ENCODE assay signal across 1 cellular context in the genomic region with DNA sequence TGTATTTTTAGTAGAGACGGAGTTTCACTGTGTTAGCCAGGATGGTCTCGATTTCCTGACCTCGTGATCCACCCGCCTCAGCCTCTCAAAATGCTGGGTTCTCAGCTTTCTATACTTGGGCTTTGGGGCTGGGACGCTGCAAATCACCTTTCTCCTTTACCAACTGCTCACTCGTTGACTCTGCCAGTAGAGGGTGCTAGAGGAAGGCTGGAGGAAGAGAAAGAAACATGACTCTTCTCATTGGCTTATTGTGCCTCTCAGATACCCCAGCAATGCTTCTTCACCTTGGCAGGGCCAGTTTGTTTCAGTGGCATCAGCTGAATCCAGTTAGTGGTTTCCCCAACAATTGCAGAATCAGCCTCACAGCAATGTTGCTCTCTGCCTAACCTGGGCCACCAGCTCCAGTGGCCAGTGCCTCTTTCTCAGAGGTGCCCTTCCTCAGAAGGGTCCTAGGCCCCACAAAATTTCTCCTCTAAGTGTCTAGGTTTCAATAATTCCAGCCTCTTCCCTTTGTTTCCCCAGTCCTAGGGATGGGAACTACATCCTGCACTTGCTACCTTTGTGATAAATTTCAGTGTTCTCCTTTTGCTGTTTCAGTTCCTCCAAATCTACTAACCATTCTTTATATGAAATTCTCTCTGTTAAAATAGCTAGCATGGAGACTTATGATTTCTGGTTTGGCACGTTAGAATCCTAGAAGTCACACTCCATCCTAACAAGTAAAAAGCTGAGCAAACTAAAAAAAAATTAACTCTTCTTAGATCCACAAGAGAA.
TF ChIP-seq lines count a peak whose summit lies in the region.

No MANE protein-coding gene starts in this region.

TF ChIP-seq in HCT116, 20 proteins besides CTCF, POLR2A, EP300 and RAD21 (continued from another document):
- 0 out of 2 replicates have a peak, but pooled peaks have one; percentile 52 for TF ChIP-seq CBX3 (IDR thresholded peaks at IDR 0.05; ENCODE audit: low read depth)
- TF ChIP-seq, protein P1, sequence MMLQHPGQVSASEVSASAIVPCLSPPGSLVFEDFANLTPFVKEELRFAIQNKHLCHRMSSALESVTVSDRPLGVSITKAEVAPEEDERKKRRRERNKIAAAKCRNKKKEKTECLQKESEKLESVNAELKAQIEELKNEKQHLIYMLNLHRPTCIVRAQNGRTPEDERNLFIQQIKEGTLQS (IDR thresholded peaks at IDR 0.05), result no peak
- TF ChIP-seq FOSL1 (IDR thresholded peaks at IDR 0.05; ENCODE audit: low read depth), result no peak
- no peak for TF ChIP-seq CEBPB (IDR thresholded peaks at IDR 0.05; ENCODE audit: low read depth)
- no peak for TF ChIP-seq ZNF274 (IDR thresholded peaks at IDR 0.05; ENCODE audit: low read depth, low read length)
- no peak for TF ChIP-seq SIN3A (IDR thresholded peaks at IDR 0.05; ENCODE audit: low read depth)
- TF ChIP-seq SP1 (IDR thresholded peaks at IDR 0.05; ENCODE audit: low read depth), result no peak
- peak; percentile 45 for TF ChIP-seq YY1 (IDR thresholded peaks at IDR 0.05; ENCODE audit: extremely low read depth, insufficient replicate concordance, low read depth, low read length)
- no peak for TF ChIP-seq POLR2AphosphoS5 (IDR thresholded peaks at IDR 0.05; ENCODE audit: low read depth, low read length)
TF ChIP-seq in HCT116: peak in this region for 2.
